ENCODE assay signal across 1 cellular context in the genomic region with DNA sequence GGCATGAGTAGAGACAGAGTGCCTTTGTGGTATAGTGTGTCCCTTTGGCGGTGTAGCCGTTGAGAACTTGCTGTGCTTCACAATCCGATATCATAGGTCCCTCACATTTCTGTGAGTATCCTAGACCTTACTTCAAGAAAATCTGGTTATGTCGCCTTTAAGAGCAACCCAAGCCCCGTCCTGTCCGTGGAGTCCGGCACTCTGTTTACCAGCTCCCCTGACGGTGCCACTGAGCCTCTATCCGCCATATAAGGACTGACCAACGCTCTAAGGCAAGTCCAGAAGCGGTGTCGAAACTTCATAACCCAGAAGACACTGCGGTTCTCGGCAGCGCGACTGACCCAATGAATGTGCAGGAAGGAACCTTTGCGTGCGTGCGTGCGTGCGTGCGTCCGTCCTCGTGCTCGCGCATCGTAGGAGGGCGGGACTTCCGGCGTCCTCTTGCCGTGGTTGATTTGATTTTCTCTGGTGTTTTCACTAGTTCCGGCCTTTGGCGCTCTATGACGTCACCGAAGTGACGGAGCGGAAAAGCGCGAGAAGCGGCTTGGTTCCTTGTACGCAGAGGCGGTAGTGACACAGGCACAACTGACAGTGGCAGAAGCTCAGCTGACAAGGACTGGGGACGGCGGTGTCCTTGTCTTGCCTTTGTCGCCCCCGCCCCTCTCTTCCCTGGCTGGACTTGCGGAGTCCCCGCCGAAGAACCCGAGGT.
TF ChIP-seq lines count a peak whose summit lies in the region.

A gene (plus strand): TSS at position 555 of the 709 bp plus-strand sequence. CDS start 1,283 bp downstream, outside the sequence.
A gene (plus strand): TSS at position 555 of the 709 bp plus-strand sequence. CDS start 5,005 bp downstream, outside the sequence.

TF ChIP-seq in HepG2, 621 proteins besides CTCF, POLR2A, EP300 and RAD21 (continued from another document and continues in another):
- TF ChIP-seq ZSCAN29 (CRISPR knock-in tag; conservative IDR thresholded peaks at IDR 0.05) (0 out of 2 replicates have a peak, but pooled peaks have one; percentile 48), PLRG1 (conservative IDR thresholded peaks at IDR 0.05) (no peak), ZNF205 (CRISPR knock-in tag; IDR thresholded peaks at IDR 0.05) (peak; percentile 50; the same call in 1 of the 2 replicates), NFYB (CRISPR knock-in tag; IDR thresholded peaks at IDR 0.05) (peak; percentile 92), MAFK (conservative IDR thresholded peaks at IDR 0.05 in 1 of 2, IDR thresholded peaks at IDR 0.05 in 1 of 2; ENCODE audit: low read length in 2 of 2) (no peak), GATA4 (IDR thresholded peaks at IDR 0.05; ENCODE audit: borderline replicate concordance, low read depth) (no peak), SOX5 (CRISPR knock-in tag; IDR thresholded peaks at IDR 0.05; ENCODE audit: borderline replicate concordance) (peak; percentile 31; the same call in 1 of the 2 replicates), MXI1 (IDR thresholded peaks at IDR 0.05; ENCODE audit: borderline replicate concordance, low read depth, low read length) (peak; percentile 79; the same call in 1 of the 3 replicates), RXRB (CRISPR knock-in tag; IDR thresholded peaks at IDR 0.05; ENCODE audit: borderline replicate concordance) (peak; percentile 32; the same call in 1 of the 2 replicates), HNF4G (IDR thresholded peaks at IDR 0.05; ENCODE audit: borderline replicate concordance, low read depth, low read length) (peak; percentile 2; the same call in 1 of the 2 replicates), HNF4G (CRISPR knock-in tag; IDR thresholded peaks at IDR 0.05; ENCODE audit: borderline replicate concordance, low read depth) (no peak), ZNF3 (CRISPR knock-in tag; IDR thresholded peaks at IDR 0.05) (no peak), FOXK2 (IDR thresholded peaks at IDR 0.05) (no peak), ZNF607 (CRISPR knock-in tag; IDR thresholded peaks at IDR 0.05; ENCODE audit: borderline replicate concordance) (no peak; the same call in 1 of the 2 replicates), HDAC1 (CRISPR knock-in tag; IDR thresholded peaks at IDR 0.05) (0 out of 2 replicates have a peak, but pooled peaks have one; percentile 68), LCORL (IDR thresholded peaks at IDR 0.05) (no peak), LCORL (CRISPR knock-in tag; IDR thresholded peaks at IDR 0.05) (peak; percentile 30; the same call in 1 of the 2 replicates), ZNF674 (CRISPR knock-in tag; IDR thresholded peaks at IDR 0.05; ENCODE audit: low read depth) (no peak), ATF1 (CRISPR knock-in tag; IDR thresholded peaks at IDR 0.05) (peak; percentile 98), ZNF138 (CRISPR knock-in tag; IDR thresholded peaks at IDR 0.05; ENCODE audit: low read depth) (peak; percentile 39; the same call in 1 of the 2 replicates), SIN3A (IDR thresholded peaks at IDR 0.05; ENCODE audit: borderline replicate concordance, low read depth, low read length) (peak; percentile 74; the same call in 1 of the 2 replicates), YEATS4 (CRISPR knock-in tag; IDR thresholded peaks at IDR 0.05; ENCODE audit: borderline replicate concordance) (peak; percentile 68; the same call in 1 of the 2 replicates)
- TF ChIP-seq, protein P1, sequence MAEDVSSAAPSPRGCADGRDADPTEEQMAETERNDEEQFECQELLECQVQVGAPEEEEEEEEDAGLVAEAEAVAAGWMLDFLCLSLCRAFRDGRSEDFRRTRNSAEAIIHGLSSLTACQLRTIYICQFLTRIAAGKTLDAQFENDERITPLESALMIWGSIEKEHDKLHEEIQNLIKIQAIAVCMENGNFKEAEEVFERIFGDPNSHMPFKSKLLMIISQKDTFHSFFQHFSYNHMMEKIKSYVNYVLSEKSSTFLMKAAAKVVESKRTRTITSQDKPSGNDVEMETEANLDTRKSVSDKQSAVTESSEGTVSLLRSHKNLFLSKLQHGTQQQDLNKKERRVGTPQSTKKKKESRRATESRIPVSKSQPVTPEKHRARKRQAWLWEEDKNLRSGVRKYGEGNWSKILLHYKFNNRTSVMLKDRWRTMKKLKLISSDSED (CRISPR knock-in tag; IDR thresholded peaks at IDR 0.05) = no peak
- TF ChIP-seq, protein P2, sequence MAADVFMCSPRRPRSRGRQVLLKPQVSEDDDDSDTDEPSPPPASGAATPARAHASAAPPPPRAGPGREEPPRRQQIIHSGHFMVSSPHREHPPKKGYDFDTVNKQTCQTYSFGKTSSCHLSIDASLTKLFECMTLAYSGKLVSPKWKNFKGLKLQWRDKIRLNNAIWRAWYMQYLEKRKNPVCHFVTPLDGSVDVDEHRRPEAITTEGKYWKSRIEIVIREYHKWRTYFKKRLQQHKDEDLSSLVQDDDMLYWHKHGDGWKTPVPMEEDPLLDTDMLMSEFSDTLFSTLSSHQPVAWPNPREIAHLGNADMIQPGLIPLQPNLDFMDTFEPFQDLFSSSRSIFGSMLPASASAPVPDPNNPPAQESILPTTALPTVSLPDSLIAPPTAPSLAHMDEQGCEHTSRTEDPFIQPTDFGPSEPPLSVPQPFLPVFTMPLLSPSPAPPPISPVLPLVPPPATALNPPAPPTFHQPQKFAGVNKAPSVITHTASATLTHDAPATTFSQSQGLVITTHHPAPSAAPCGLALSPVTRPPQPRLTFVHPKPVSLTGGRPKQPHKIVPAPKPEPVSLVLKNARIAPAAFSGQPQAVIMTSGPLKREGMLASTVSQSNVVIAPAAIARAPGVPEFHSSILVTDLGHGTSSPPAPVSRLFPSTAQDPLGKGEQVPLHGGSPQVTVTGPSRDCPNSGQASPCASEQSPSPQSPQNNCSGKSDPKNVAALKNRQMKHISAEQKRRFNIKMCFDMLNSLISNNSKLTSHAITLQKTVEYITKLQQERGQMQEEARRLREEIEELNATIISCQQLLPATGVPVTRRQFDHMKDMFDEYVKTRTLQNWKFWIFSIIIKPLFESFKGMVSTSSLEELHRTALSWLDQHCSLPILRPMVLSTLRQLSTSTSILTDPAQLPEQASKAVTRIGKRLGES (CRISPR knock-in tag; IDR thresholded peaks at IDR 0.05; ENCODE audit: borderline replicate concordance) = no peak
- TF ChIP-seq, protein P3, sequence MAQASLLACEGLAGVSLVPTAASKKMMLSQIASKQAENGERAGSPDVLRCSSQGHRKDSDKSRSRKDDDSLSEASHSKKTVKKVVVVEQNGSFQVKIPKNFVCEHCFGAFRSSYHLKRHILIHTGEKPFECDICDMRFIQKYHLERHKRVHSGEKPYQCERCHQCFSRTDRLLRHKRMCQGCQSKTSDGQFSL (CRISPR knock-in tag; IDR thresholded peaks at IDR 0.05) = peak; percentile 86
- TF ChIP-seq, protein P4, sequence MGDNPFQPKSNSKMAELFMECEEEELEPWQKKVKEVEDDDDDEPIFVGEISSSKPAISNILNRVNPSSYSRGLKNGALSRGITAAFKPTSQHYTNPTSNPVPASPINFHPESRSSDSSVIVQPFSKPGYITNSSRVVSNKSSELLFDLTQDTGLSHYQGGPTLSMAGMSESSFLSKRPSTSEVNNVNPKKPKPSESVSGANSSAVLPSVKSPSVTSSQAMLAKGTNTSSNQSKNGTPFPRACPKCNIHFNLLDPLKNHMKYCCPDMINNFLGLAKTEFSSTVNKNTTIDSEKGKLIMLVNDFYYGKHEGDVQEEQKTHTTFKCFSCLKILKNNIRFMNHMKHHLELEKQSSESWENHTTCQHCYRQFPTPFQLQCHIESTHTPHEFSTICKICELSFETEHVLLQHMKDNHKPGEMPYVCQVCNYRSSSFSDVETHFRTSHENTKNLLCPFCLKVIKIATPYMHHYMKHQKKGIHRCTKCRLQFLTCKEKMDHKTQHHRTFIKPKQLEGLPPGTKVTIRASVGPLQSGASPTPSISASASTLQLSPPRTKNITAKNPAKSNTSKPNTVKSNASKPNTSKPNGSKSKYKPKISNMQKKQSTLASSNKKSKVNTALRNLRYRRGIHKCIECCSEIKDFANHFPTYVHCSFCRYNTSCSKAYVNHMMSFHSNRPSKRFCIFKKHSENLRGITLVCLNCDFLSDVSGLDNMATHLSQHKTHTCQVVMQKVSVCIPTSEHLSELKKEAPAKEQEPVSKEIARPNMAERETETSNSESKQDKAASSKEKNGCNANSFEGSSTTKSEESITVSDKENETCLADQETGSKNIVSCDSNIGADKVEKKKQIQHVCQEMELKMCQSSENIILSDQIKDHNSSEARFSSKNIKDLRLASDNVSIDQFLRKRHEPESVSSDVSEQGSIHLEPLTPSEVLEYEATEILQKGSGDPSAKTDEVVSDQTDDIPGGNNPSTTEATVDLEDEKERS (CRISPR knock-in tag; IDR thresholded peaks at IDR 0.05) = no peak
- TF ChIP-seq, protein P5, sequence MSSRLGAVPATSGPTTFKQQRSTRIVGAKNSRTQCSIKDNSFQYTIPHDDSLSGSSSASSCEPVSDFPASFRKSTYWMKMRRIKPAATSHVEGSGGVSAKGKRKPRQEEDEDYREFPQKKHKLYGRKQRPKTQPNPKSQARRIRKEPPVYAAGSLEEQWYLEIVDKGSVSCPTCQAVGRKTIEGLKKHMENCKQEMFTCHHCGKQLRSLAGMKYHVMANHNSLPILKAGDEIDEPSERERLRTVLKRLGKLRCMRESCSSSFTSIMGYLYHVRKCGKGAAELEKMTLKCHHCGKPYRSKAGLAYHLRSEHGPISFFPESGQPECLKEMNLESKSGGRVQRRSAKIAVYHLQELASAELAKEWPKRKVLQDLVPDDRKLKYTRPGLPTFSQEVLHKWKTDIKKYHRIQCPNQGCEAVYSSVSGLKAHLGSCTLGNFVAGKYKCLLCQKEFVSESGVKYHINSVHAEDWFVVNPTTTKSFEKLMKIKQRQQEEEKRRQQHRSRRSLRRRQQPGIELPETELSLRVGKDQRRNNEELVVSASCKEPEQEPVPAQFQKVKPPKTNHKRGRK (CRISPR knock-in tag; IDR thresholded peaks at IDR 0.05) = no peak; the same call in 1 of the 2 replicates
- TF ChIP-seq, protein P6, sequence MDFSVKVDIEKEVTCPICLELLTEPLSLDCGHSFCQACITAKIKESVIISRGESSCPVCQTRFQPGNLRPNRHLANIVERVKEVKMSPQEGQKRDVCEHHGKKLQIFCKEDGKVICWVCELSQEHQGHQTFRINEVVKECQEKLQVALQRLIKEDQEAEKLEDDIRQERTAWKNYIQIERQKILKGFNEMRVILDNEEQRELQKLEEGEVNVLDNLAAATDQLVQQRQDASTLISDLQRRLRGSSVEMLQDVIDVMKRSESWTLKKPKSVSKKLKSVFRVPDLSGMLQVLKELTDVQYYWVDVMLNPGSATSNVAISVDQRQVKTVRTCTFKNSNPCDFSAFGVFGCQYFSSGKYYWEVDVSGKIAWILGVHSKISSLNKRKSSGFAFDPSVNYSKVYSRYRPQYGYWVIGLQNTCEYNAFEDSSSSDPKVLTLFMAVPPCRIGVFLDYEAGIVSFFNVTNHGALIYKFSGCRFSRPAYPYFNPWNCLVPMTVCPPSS (IDR thresholded peaks at IDR 0.05) = no peak
- TF ChIP-seq, protein P7, sequence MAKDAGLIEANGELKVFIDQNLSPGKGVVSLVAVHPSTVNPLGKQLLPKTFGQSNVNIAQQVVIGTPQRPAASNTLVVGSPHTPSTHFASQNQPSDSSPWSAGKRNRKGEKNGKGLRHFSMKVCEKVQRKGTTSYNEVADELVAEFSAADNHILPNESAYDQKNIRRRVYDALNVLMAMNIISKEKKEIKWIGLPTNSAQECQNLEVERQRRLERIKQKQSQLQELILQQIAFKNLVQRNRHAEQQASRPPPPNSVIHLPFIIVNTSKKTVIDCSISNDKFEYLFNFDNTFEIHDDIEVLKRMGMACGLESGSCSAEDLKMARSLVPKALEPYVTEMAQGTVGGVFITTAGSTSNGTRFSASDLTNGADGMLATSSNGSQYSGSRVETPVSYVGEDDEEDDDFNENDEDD (CRISPR knock-in tag; IDR thresholded peaks at IDR 0.05; ENCODE audit: borderline replicate concordance) = peak; percentile 56; the same call in 1 of the 2 replicates
- TF ChIP-seq, protein P8, sequence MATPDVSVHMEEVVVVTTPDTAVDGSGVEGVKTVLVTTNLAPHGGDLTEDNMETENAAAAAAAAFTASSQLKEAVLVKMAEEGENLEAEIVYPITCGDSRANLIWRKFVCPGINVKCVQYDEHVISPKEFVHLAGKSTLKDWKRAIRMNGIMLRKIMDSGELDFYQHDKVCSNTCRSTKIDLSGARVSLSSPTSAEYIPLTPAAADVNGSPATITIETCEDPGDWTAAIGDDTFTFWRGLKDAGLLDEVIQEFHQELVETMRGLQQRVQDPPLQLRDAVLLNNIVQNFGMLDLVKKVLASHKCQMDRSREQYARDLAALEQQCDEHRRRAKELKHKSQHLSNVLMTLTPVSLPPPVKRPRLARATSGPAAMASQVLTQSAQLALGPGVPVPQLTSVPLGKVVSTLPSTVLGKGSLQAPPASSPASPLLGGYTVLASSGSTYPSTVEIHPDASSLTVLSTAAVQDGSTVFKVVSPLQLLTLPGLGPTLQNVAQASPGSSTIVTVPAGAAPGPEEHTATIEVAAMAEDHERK (CRISPR knock-in tag; IDR thresholded peaks at IDR 0.05; ENCODE audit: low read depth) = peak; percentile 100
- TF ChIP-seq, protein P9, sequence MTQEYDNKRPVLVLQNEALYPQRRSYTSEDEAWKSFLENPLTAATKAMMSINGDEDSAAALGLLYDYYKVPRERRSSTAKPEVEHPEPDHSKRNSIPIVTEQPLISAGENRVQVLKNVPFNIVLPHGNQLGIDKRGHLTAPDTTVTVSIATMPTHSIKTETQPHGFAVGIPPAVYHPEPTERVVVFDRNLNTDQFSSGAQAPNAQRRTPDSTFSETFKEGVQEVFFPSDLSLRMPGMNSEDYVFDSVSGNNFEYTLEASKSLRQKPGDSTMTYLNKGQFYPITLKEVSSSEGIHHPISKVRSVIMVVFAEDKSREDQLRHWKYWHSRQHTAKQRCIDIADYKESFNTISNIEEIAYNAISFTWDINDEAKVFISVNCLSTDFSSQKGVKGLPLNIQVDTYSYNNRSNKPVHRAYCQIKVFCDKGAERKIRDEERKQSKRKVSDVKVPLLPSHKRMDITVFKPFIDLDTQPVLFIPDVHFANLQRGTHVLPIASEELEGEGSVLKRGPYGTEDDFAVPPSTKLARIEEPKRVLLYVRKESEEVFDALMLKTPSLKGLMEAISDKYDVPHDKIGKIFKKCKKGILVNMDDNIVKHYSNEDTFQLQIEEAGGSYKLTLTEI (CRISPR knock-in tag; conservative IDR thresholded peaks at IDR 0.05) = no peak
- TF ChIP-seq, protein P10, sequence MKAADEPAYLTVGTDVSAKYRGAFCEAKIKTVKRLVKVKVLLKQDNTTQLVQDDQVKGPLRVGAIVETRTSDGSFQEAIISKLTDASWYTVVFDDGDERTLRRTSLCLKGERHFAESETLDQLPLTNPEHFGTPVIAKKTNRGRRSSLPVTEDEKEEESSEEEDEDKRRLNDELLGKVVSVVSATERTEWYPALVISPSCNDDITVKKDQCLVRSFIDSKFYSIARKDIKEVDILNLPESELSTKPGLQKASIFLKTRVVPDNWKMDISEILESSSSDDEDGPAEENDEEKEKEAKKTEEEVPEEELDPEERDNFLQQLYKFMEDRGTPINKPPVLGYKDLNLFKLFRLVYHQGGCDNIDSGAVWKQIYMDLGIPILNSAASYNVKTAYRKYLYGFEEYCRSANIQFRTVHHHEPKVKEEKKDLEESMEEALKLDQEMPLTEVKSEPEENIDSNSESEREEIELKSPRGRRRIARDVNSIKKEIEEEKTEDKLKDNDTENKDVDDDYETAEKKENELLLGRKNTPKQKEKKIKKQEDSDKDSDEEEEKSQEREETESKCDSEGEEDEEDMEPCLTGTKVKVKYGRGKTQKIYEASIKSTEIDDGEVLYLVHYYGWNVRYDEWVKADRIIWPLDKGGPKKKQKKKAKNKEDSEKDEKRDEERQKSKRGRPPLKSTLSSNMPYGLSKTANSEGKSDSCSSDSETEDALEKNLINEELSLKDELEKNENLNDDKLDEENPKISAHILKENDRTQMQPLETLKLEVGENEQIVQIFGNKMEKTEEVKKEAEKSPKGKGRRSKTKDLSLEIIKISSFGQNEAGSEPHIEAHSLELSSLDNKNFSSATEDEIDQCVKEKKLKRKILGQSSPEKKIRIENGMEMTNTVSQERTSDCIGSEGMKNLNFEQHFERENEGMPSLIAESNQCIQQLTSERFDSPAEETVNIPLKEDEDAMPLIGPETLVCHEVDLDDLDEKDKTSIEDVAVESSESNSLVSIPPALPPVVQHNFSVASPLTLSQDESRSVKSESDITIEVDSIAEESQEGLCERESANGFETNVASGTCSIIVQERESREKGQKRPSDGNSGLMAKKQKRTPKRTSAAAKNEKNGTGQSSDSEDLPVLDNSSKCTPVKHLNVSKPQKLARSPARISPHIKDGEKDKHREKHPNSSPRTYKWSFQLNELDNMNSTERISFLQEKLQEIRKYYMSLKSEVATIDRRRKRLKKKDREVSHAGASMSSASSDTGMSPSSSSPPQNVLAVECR (CRISPR knock-in tag; IDR thresholded peaks at IDR 0.05; ENCODE audit: borderline replicate concordance) = peak; percentile 90
